1 cellular context compared by ENCODE assay signal in the genomic region with DNA sequence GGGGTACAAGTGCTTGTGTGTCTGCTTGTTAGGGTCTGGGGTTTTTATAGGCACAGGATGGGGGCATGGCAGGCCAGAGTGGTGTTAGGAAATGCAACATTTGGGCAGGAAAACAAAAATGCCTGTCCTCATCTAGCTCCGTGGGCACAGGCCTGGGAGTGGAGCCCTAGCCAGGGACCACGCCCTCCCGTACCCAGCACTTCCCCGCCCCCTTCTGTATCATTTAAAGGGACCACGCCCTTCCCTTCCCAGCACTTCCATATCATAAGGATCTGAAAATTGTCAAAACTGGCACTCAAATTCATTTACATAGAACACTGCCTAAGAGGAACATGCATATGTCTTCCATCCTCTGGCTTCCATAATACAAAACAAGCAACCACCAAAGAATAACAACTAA.
TF ChIP-seq lines count a peak whose summit lies in the region.

No MANE protein-coding gene starts in this region.

TF ChIP-seq in GM23338, 12 proteins besides CTCF, POLR2A, EP300 and RAD21 (continued from another document):
- TF ChIP-seq ZNF462 (CRISPR knock-in tag; IDR thresholded peaks at IDR 0.05): no peak
- TF ChIP-seq ZNF114 (CRISPR knock-in tag; IDR thresholded peaks at IDR 0.05): no peak
- TF ChIP-seq STAT1 (IDR thresholded peaks at IDR 0.05; ENCODE audit: unreplicated experiment): no peak
- no peak for TF ChIP-seq JUNB (IDR thresholded peaks at IDR 0.05; ENCODE audit: unreplicated experiment)
- TF ChIP-seq, protein P1, sequence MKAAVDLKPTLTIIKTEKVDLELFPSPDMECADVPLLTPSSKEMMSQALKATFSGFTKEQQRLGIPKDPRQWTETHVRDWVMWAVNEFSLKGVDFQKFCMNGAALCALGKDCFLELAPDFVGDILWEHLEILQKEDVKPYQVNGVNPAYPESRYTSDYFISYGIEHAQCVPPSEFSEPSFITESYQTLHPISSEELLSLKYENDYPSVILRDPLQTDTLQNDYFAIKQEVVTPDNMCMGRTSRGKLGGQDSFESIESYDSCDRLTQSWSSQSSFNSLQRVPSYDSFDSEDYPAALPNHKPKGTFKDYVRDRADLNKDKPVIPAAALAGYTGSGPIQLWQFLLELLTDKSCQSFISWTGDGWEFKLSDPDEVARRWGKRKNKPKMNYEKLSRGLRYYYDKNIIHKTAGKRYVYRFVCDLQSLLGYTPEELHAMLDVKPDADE (IDR thresholded peaks at IDR 0.05): no peak
